In the genomic region with DNA sequence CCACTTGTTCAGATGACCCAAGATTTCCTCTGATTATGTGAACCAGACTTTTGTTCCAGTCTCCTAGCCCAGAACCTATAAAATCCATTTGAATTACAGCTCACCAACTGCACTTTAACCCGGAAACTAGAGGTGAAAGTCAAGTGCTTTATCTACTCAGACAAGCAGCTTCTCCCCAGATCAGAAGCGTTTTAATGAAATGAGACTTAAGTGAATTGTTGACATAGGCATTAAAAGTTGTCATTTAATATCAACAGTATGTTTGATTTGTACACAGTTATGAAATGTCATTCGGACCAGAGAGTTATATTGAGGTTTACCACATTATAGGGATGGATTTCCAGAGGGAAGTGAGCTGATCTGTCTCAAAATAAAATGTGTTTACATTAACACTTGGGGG, we compare ENCODE assay signal across 32 cellular contexts. TPM values are rescaled to one million over a fixed set of nuclear protein-coding genes. Genes with fewer than 3 reads are reported as not detected.
A peak's percentile ranks its signal among the peaks of the same experiment; 100 is the strongest.
DNase-seq lines count a peak whose midpoint lies in the region; ATAC-seq, FAIRE-seq and TF ChIP-seq lines count a peak whose summit lies in the region.
"Had no signal": no experiment of that assay in that cellular context is flagged by ENCODE, and none has a peak within 500 bp of the region (broad histone marks: within the 10 kb centered on the region; RNA-seq: fewer than 3 reads in every experiment).

No MANE protein-coding gene starts in this region.

- intact Hi-C loops in colonic mucosa (cut with DNase I): no loop called here

- no peak for ATAC-seq in A549
- ATAC-seq in HG03342 (IDR thresholded peaks at IDR 0.05; ENCODE audit: unreplicated experiment): no peak
- ATAC-seq: stimulated activated memory B cell treated with anti-CD40 and anti-IgM and Interleukin-4, amounts not matched to agents 10 μg/mL and 1 μg/mL and 100 μg/mL, for 72 hours had no signal

- no peak for TF ChIP-seq EP300 in A549 (IDR thresholded peaks at IDR 0.05)

- H3K4me1 ChIP-seq in A549 (peaks cover 16% of the 10 kb centered on the region; the same call in 2 of the 3 replicates), colonic mucosa (no peaks in the 10 kb centered on the region)
- H3K4me1 ChIP-seq: BLaER1, esophagus squamous epithelium, Peyer's patch had no signal

- H3K4me2 ChIP-seq in A549: peak overlapping the region; percentile 6; the same call in 2 of the 3 replicates
- H3K4me2 ChIP-seq: BLaER1 had no signal

- H3K27ac ChIP-seq in A549 (no peak overlapping the region), colonic mucosa (no peak overlapping the region)
- H3K27ac ChIP-seq: BLaER1, brain microvascular endothelial cell, dorsolateral prefrontal cortex, esophagus squamous epithelium, Peyer's patch had no signal

- no peaks in the 10 kb centered on the region for H3K27me3 ChIP-seq in colonic mucosa
- H3K27me3 ChIP-seq: BLaER1, brain microvascular endothelial cell, dorsolateral prefrontal cortex, esophagus squamous epithelium, Peyer's patch had no signal

- DNase-seq in A549 (ENCODE audit: low read depth in 1 of 2, low spot score in 1 of 2): peak in 1 of 2 experiments; percentile 16
- DNase-seq in DMS53 (lab: John Stamatoyannopoulos, UW): peak; percentile 93
- DNase-seq in NCI-H2029 treated with DMSO at 0.1 percent for 48 hours (lab: John Stamatoyannopoulos, UW): peak; percentile 57
- peak; percentile 22 for DNase-seq in colonic mucosa
- DNase-seq in SKM-1 treated with dmso at 0.1 percent for 144 hours (lab: John Stamatoyannopoulos, UW; ENCODE audit: unreplicated experiment): no peak
- DNase-seq in HuH-7.5 (ENCODE audit: low spot score): no peak
- no peak for DNase-seq in cortex of kidney (lab: John Stamatoyannopoulos, UW)
- DNase-seq: activated CD8-positive, alpha-beta memory T cell treated with anti-CD3 and anti-CD28 coated beads for 24 hours; activated naive CD4-positive, alpha-beta T cell treated with anti-CD3 and anti-CD28 coated beads, Interleukin-2, amount 50 U/mL, for 16 hours; activated T-cell treated with anti-CD3 and anti-CD28 coated beads for 4 hours; amniotic stem cell; brain microvascular endothelial cell; cerebellar nuclear complex; DMS79; dorsolateral prefrontal cortex; esophagus squamous epithelium; Kasumi-1; kidney; NCI-H2107; NCI-H526; retina; SIG-M5; trophoblast cell had no signal

- no peak for TF ChIP-seq POLR2A in A549 (IDR thresholded peaks at IDR 0.05; ENCODE audit: low read length)

- no peak for FAIRE-seq in A549 (lab: Jason Lieb, UNC)
- FAIRE-seq: endometrium, frontal cortex, G401.6, H54, kidney had no signal

- TF ChIP-seq CTCF in A549 (IDR thresholded peaks at IDR 0.05) (no peak), colonic mucosa (IDR thresholded peaks at IDR 0.05) (no peak)

- H3K36me3 ChIP-seq in colonic mucosa: no peaks in the 10 kb centered on the region
- H3K36me3 ChIP-seq: BLaER1, brain microvascular endothelial cell, esophagus squamous epithelium, Peyer's patch had no signal

- H3K9me3 ChIP-seq in A549 (peaks cover 4% of the 10 kb centered on the region; the same call in 2 of the 3 replicates), colonic mucosa (no peaks in the 10 kb centered on the region)

- CTCF ChIA-PET in A549 (lab: Yijun Ruan, JAX): no interaction called here

- H3K9ac ChIP-seq in colonic mucosa (ENCODE audit: low read depth in 2 of 2, low read length in 2 of 2): no peak overlapping the region
- H3K9ac ChIP-seq: BLaER1 had no signal

- H3K4me3 ChIP-seq in A549: no peak overlapping the region
- H3K4me3 ChIP-seq in colonic mucosa: no peak overlapping the region
- H3K4me3 ChIP-seq: BLaER1, dorsolateral prefrontal cortex, esophagus squamous epithelium, lung, Peyer's patch had no signal

- TF ChIP-seq RAD21 in A549 (conservative IDR thresholded peaks at IDR 0.05 in 1 of 2, IDR thresholded peaks at IDR 0.05 in 1 of 2): no peak

- POLR2A ChIA-PET in A549 (lab: Yijun Ruan, JAX): no interaction called here

- 8% methylated on average over 3 of the region's 3 CpGs for WGBS in A549 (ENCODE audit: missing lambda C conversion rate)

TF ChIP-seq in A549, 52 proteins besides CTCF, POLR2A, EP300 and RAD21:
- TF ChIP-seq GATA3 (IDR thresholded peaks at IDR 0.05; ENCODE audit: borderline replicate concordance): peak; percentile 41; the same call in 1 of the 2 replicates
- TF ChIP-seq, protein P1, sequence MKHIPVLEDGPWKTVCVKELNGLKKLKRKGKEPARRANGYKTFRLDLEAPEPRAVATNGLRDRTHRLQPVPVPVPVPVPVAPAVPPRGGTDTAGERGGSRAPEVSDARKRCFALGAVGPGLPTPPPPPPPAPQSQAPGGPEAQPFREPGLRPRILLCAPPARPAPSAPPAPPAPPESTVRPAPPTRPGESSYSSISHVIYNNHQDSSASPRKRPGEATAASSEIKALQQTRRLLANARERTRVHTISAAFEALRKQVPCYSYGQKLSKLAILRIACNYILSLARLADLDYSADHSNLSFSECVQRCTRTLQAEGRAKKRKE (CRISPR knock-in tag; IDR thresholded peaks at IDR 0.05; ENCODE audit: low read depth): no peak

RNA-seq across cellular contexts. Expression of a gene that starts 52.0 kb away (rescaled TPM):
- polyA plus RNA-seq in A549 (2011; rRNA removed) (36.7 and 59.0 TPM in 2 replicates), A549 (2017; fragmentation: RNase III; extraction: RNeasy Plus Mini Kit Qiagen cat#74134 plus additional on column Dnase treatment) (28.0 to 33.4 TPM (median 33.3 TPM) in 3 replicates)
- 14.5 and 14.9 TPM in 2 replicates for polyA plus RNA-seq in A549 (2012; cell fraction: cytosol; rRNA removed)
- polyA plus RNA-seq in A549 (2012; cell fraction: nucleus; rRNA removed): 23.2 and 29.5 TPM in 2 replicates
- polyA minus RNA-seq in A549 (2011; rRNA and poly(A)+ RNA removed): 58.6 and 60.9 TPM in 2 replicates
- 1 to 10 TPM; 5.2 to 6.4 TPM for total RNA-seq in colonic mucosa

Comparison
In these comparisons a context has a peak if more than half of its experiments do, and no peak if none do; other contexts are left out.
1. DNase-seq: peak in DMS53 (single experiment), NCI-H2029 treated with DMSO at 0.1 percent for 48 hours (single experiment) and colonic mucosa (single experiment); none in SKM-1 treated with dmso at 0.1 percent for 144 hours (single experiment), HuH-7.5 (single experiment) and cortex of kidney (single experiment).